In the genomic region with DNA sequence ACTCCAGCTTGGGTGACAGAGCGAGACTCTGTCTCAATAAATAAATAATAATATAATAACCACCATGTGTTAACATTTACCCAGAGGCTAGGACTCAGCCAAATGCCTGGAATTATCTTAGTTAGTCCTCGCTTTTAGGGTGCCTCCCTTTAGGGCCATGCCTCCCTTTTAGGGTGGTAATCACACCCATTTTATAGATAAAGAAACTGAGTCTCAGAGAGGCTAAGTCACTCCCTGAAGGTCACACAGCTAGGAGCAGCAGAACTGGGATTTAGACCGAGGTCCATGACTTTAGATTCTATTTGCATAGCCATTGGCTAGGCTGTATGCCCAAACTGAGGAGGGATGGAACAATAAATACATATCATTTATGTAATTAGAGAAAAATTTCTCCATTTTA, we compare ENCODE assay signal across 1 cellular context.
A peak's percentile ranks its signal among the peaks of the same experiment; 100 is the strongest.
TF ChIP-seq lines count a peak whose summit lies in the region.

No MANE protein-coding gene starts in this region.

TF ChIP-seq in HepG2, 621 proteins besides CTCF, POLR2A, EP300 and RAD21 (continued from another document):
- TF ChIP-seq ZMYM3 (CRISPR knock-in tag; IDR thresholded peaks at IDR 0.05) (peak; percentile 76), ZNF773 (CRISPR knock-in tag; IDR thresholded peaks at IDR 0.05; ENCODE audit: borderline replicate concordance) (no peak), DZIP1 (CRISPR knock-in tag; IDR thresholded peaks at IDR 0.05) (no peak), ZNF841 (CRISPR knock-in tag; IDR thresholded peaks at IDR 0.05; ENCODE audit: borderline replicate concordance) (no peak), ZNF343 (CRISPR knock-in tag; IDR thresholded peaks at IDR 0.05) (no peak), NFRKB (IDR thresholded peaks at IDR 0.05) (no peak), ZSCAN30 (CRISPR knock-in tag; IDR thresholded peaks at IDR 0.05) (no peak), FOXA1 (IDR thresholded peaks at IDR 0.05) (no peak), FOXA1 (CRISPR knock-in tag; IDR thresholded peaks at IDR 0.05) (no peak), SMYD3 (CRISPR knock-in tag; IDR thresholded peaks at IDR 0.05) (no peak), KDM1A (CRISPR knock-in tag; IDR thresholded peaks at IDR 0.05) (0 out of 2 replicates have a peak, but pooled peaks have one; percentile 48), ISX (CRISPR knock-in tag; conservative IDR thresholded peaks at IDR 0.05) (no peak), CHCHD3 (CRISPR knock-in tag; IDR thresholded peaks at IDR 0.05) (no peak), RCOR2 (CRISPR knock-in tag; IDR thresholded peaks at IDR 0.05) (no peak), HMG20B (CRISPR knock-in tag; conservative IDR thresholded peaks at IDR 0.05) (no peak), ZNF768 (CRISPR knock-in tag; IDR thresholded peaks at IDR 0.05) (peak; percentile 77; the same call in 1 of the 2 replicates), MIER3 (CRISPR knock-in tag; IDR thresholded peaks at IDR 0.05; ENCODE audit: borderline replicate concordance) (no peak)
- TF ChIP-seq, protein P1, sequence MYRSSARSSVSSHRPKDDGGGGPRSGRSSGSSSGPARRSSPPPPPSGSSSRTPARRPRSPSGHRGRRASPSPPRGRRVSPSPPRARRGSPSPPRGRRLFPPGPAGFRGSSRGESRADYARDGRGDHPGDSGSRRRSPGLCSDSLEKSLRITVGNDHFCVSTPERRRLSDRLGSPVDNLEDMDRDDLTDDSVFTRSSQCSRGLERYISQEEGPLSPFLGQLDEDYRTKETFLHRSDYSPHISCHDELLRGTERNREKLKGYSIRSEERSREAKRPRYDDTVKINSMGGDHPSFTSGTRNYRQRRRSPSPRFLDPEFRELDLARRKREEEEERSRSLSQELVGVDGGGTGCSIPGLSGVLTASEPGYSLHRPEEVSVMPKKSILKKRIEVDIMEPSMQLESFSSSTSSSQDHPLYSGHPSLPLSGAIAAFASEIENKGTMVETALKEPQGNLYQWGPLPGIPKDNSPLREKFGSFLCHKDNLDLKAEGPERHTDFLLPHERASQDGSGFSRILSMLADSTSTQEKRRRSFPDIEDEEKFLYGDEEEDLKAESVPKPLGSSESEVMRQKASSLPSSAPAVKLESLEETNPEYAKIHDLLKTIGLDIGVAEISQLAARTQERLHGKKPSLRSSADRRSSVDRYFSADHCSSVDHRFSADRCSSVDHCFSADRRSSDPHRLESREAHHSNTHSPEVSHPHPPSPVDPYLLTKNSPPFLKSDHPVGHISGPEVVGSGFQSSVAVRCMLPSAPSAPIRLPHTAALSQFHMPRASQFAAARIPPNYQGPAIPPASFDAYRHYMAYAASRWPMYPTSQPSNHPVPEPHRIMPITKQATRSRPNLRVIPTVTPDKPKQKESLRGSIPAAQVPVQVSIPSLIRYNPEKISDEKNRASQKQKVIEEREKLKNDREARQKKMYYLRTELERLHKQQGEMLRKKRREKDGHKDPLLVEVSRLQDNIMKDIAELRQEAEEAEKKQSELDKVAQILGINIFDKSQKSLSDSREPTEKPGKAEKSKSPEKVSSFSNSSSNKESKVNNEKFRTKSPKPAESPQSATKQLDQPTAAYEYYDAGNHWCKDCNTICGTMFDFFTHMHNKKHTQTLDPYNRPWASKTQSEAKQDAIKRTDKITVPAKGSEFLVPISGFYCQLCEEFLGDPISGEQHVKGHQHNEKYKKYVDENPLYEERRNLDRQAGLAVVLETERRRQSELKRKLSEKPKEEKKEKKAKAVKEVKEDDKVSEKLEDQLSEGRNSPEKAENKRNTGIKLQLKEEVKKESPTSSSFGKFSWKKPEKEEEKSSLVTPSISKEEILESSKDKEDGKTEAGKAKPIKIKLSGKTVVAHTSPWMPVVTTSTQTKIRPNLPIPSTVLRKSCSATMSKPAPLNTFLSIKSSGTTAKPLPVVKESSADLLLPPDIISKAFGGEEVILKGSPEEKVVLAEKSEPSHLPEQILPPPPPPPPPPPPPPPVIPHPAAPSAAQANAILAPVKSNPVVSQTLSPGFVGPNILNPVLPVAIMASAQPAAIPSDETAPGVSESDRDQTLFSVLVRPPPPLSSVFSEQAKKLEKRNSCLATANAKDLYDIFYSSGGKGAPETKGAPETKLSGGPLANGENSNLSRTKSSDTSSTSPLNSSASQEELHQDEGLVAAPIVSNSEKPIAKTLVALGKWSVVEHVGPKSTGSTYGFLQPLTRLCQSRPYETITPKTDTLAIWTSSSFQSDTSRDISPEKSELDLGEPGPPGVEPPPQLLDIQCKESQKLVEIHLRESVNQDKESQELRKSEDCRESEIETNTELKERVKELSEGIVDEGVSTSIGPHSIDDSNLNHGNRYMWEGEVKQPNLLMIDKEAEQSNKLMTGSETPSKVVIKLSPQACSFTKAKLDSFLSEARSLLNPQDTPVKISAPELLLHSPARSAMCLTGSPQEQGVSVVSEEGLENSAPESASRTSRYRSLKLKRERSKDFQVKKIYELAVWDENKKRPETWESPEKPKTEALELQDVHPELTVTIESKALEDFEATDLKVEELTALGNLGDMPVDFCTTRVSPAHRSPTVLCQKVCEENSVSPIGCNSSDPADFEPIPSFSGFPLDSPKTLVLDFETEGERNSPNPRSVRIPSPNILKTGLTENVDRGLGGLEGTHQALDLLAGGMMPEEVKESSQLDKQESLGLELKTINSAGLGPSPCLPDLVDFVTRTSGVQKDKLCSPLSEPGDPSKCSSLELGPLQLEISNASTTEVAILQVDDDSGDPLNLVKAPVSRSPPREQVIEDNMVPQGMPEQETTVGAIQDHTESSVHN (CRISPR knock-in tag; IDR thresholded peaks at IDR 0.05), result no peak
